ENCODE assay signal across 8 cellular contexts in genomic region chr15:40893733-40894688, GRCh38. TPM values are rescaled to one million over a fixed set of nuclear protein-coding genes. Genes with fewer than 3 reads are reported as not detected.
DNase-seq lines count a peak whose midpoint lies in the region; ATAC-seq lines count a peak whose summit lies in the region.

TSS of gene VPS18 (plus strand) at chr15:40894450. CDS start at chr15:40894769, 319 bp downstream.

- H3K4me3 ChIP-seq in BLaER1 treated with 17β-estradiol and CSF1 and Interleukin-3, amounts not matched to agents 10 nM and 100 nM, result peak within 1 kb of the TSS; percentile 80 to 99 (median 94)

- H3K4me2 ChIP-seq in BLaER1 treated with 17β-estradiol and CSF1 and Interleukin-3, amounts not matched to agents 10 nM and 100 nM, result peak within 1 kb of the TSS; percentile 89 to 100 (median 98)

- H4K20me1 ChIP-seq in BLaER1 treated with 17β-estradiol and CSF1 and Interleukin-3, amounts not matched to agents 10 nM and 100 nM, result peaks cover 0 to 41% (median 11%) of the 10 kb centered on the region in 11 experiments; a peak in 14 of 22 replicates

- H3K27ac ChIP-seq in BLaER1 treated with 17β-estradiol and CSF1 and Interleukin-3, amounts not matched to agents 10 nM and 100 nM, result peak within 1 kb of the TSS; percentile 85 to 97 (median 91)
- peak within 1 kb of the TSS; percentile 82 for H3K27ac ChIP-seq in cingulate gyrus (ENCODE audit: low read depth, low read length)

- peak; percentile 90 for DNase-seq in GM19240 (ENCODE audit: insufficient read length, low spot score)
- DNase-seq in NCI-H524 treated with DMSO at 0.1 percent for 48 hours (lab: John Stamatoyannopoulos, UW), result peak; percentile 92
- peak; percentile 98 to 99 for DNase-seq in activated CD4-positive, alpha-beta T cell treated with anti-CD3 and anti-CD28 coated beads for 4 hours
- peak; percentile 98 to 99 for DNase-seq in left colon
- DNase-seq in stimulated activated CD4-positive, alpha-beta T cell treated with anti-CD3 and anti-CD28 coated beads, Interleukin-1b, Interleukin-23, amount 100 ng/mL, for 48 hours, result peak; percentile 98

- peaks cover 31 to 37% (median 34%) of the 10 kb centered on the region in 11 experiments for H3K36me3 ChIP-seq in BLaER1 treated with 17β-estradiol and CSF1 and Interleukin-3, amounts not matched to agents 10 nM and 100 nM

- no peaks in the 10 kb centered on the region for H3K9me3 ChIP-seq in BLaER1 treated with 17β-estradiol and CSF1 and Interleukin-3, amounts not matched to agents 10 nM and 100 nM (replicated peaks in 1 of 11)

- peak within 1 kb of the TSS; percentile 88 to 96 (median 90) for H3K9ac ChIP-seq in BLaER1 treated with 17β-estradiol and CSF1 and Interleukin-3, amounts not matched to agents 10 nM and 100 nM

- peaks cover 35 to 64% (median 52%) of the 10 kb centered on the region in 10 experiments for H3K4me1 ChIP-seq in BLaER1 treated with 17β-estradiol and CSF1 and Interleukin-3, amounts not matched to agents 10 nM and 100 nM

- intact Hi-C loops in left colon (cut with DNase I, micrococcal nuclease), result loop anchor here in 1 of 2 donors (5.0 kb wide), 1 partner anchor 37 kb away; no protein-coding TSS in a partner anchor

- ATAC-seq in HG03460 (IDR thresholded peaks at IDR 0.05; ENCODE audit: unreplicated experiment) (peak; percentile 80), left colon (peak; percentile 85)

- no peaks in the 10 kb centered on the region for H3K27me3 ChIP-seq in BLaER1 treated with 17β-estradiol and CSF1 and Interleukin-3, amounts not matched to agents 10 nM and 100 nM

RNA-seq across cellular contexts. Expression of gene VPS18, which starts in this region (rescaled TPM):
- total RNA-seq in left colon, result 10 to 100 TPM; 20.8 to 20.9 TPM

Comparison
In these comparisons a context has a peak if more than half of its experiments do, and no peak if none do; other contexts are left out.
1. Peak in every context shown above with its lines: DNase-seq, ATAC-seq, H3K4me3 ChIP-seq and H3K27ac ChIP-seq.